In genomic region chr5:55625603-55625875, GRCh38 we compare ENCODE assay signal across 16 cellular contexts.
A peak's percentile ranks its signal among the peaks of the same experiment; 100 is the strongest.
DNase-seq lines count a peak whose midpoint lies in the region; ATAC-seq and TF ChIP-seq lines count a peak whose summit lies in the region.
"Had no signal": no experiment of that assay in that cellular context is flagged by ENCODE, and none has a peak within 500 bp of the region (broad histone marks: within the 10 kb centered on the region; RNA-seq: fewer than 3 reads in every experiment).

No MANE protein-coding gene starts in this region.

- H3K18ac ChIP-seq in mesenchymal stem cell (ENCODE audit: low read depth in 1 of 2, low read length in 2 of 2) = peak overlapping the region; percentile 25 to 72

- no peak overlapping the region for H2BK5ac ChIP-seq in mesenchymal stem cell (ENCODE audit: low read depth, low read length, poor library complexity, severe bottlenecking)

- no peak overlapping the region for H2BK15ac ChIP-seq in mesenchymal stem cell (ENCODE audit: low read depth, poor library complexity, severe bottlenecking)

- H2AK5ac ChIP-seq in mesenchymal stem cell (ENCODE audit: low read length, severe bottlenecking) = no peak overlapping the region

- peak overlapping the region; percentile 4 for H3K4me3 ChIP-seq in HUES48 (ENCODE audit: low read depth, low read length)
- no peak overlapping the region for H3K4me3 ChIP-seq in colonic mucosa
- peak overlapping the region in 1 of 2 experiments; percentile 34 for H3K4me3 ChIP-seq in mesenchymal stem cell (ENCODE audit: insufficient read depth in 1 of 2, low read depth in 1 of 2, low read length in 2 of 2)
- no peak overlapping the region for H3K4me3 ChIP-seq in stomach
- H3K4me3 ChIP-seq: dorsolateral prefrontal cortex, left lung had no signal

- H3K14ac ChIP-seq in mesenchymal stem cell (ENCODE audit: low read length in 2 of 2) = no peak overlapping the region

- intact Hi-C loops in colonic mucosa (cut with DNase I) (no loop called here), stomach (cut with DNase I; ENCODE audit: low total_unique reads) (no loop called here)

- no peak for ATAC-seq in GM18861 (IDR thresholded peaks at IDR 0.05; ENCODE audit: unreplicated experiment)
- no peak for ATAC-seq in stimulated activated naive B cell treated with anti-CD40 and anti-IgM and Interleukin-4, amounts not matched to agents 10 μg/mL and 1 μg/mL and 100 μg/mL, for 72 hours (replicated peaks)
- ATAC-seq: left lung, natural killer cell had no signal

- H3K36me3 Mint-ChIP-seq in stimulated activated naive B cell treated with anti-CD40 and anti-IgM and Interleukin-4, amounts not matched to agents 10 μg/mL and 1 μg/mL and 100 μg/mL, for 72 hours = peaks cover 4 to 13% of the 10 kb centered on the region in 2 donors
- H3K36me3 Mint-ChIP-seq: natural killer cell had no signal

- peak overlapping the region; percentile 87 for H4K8ac ChIP-seq in mesenchymal stem cell (ENCODE audit: low read length)

- H3K79me1 ChIP-seq in mesenchymal stem cell (replicated peaks; ENCODE audit: low read length, poor library complexity, severe bottlenecking) = no peaks in the 10 kb centered on the region

- H3K9me3 ChIP-seq in HUES48 (ENCODE audit: control insufficient read depth, insufficient read depth, low read length) (no peaks in the 10 kb centered on the region), colonic mucosa (no peaks in the 10 kb centered on the region), mesenchymal stem cell (ENCODE audit: control insufficient read depth, low read length) (no peaks in the 10 kb centered on the region), stomach (no peaks in the 10 kb centered on the region)
- H3K9me3 ChIP-seq: BE2C, heart left ventricle, left lung had no signal

- no peaks in the 10 kb centered on the region for H3K9me3 Mint-ChIP-seq in stimulated activated naive B cell treated with anti-CD40 and anti-IgM and Interleukin-4, amounts not matched to agents 10 μg/mL and 1 μg/mL and 100 μg/mL, for 72 hours
- H3K9me3 Mint-ChIP-seq: activated naive CD4-positive, alpha-beta T cell treated with anti-CD3 and anti-CD28 coated beads for 36 hours; natural killer cell had no signal

- H3K23ac ChIP-seq in mesenchymal stem cell (ENCODE audit: low read length in 2 of 2) = no peak overlapping the region

- TF ChIP-seq EP300 in stomach (IDR thresholded peaks at IDR 0.05) = no peak

- TF ChIP-seq CTCF in colonic mucosa (IDR thresholded peaks at IDR 0.05) (no peak), stomach (IDR thresholded peaks at IDR 0.05) (no peak)

- H3K27me3 Mint-ChIP-seq in stimulated activated naive B cell treated with anti-CD40 and anti-IgM and Interleukin-4, amounts not matched to agents 10 μg/mL and 1 μg/mL and 100 μg/mL, for 72 hours = no peaks in the 10 kb centered on the region

- no peak for TF ChIP-seq POLR2A in stomach (IDR thresholded peaks at IDR 0.05)

- H2BK12ac ChIP-seq in mesenchymal stem cell (ENCODE audit: low read length in 2 of 2) = peak overlapping the region in 1 of 2 experiments; percentile 11

- H3K4me1 ChIP-seq in HUES48 (ENCODE audit: control insufficient read depth, insufficient read depth, low read length) = peaks cover 49% of the 10 kb centered on the region
- no peaks in the 10 kb centered on the region for H3K4me1 ChIP-seq in colonic mucosa
- no peaks in the 10 kb centered on the region for H3K4me1 ChIP-seq in mesenchymal stem cell (ENCODE audit: control insufficient read depth, insufficient read depth, low read depth, low read length)
- peaks cover 4 to 44% (median 27%) of the 10 kb centered on the region in 4 donors for H3K4me1 ChIP-seq in stomach

- H3K27ac ChIP-seq in HUES48 (ENCODE audit: low read depth, low read length) (peak overlapping the region; percentile 93), colonic mucosa (peak overlapping the region; percentile 24), mesenchymal stem cell (ENCODE audit: low read length, poor library complexity, severe bottlenecking) (no peak overlapping the region), stomach (peak overlapping the region in 3 of 5 donors; percentile 43 to 75 (median 71))
- H3K27ac ChIP-seq: dorsolateral prefrontal cortex, left lung had no signal

- no peaks in the 10 kb centered on the region for H3K4me1 Mint-ChIP-seq in stimulated activated naive B cell treated with anti-CD40 and anti-IgM and Interleukin-4, amounts not matched to agents 10 μg/mL and 1 μg/mL and 100 μg/mL, for 72 hours
- H3K4me1 Mint-ChIP-seq: natural killer cell had no signal

- peak overlapping the region; percentile 94 for H2BK120ac ChIP-seq in mesenchymal stem cell (ENCODE audit: low read depth, low read length)

- peak overlapping the region; percentile 22 for H3K9ac ChIP-seq in HUES48 (ENCODE audit: low read depth, low read length)
- no peak overlapping the region for H3K9ac ChIP-seq in colonic mucosa (ENCODE audit: low read depth in 2 of 2, low read length in 2 of 2)
- H3K9ac ChIP-seq in mesenchymal stem cell (ENCODE audit: low read length) = no peak overlapping the region

- H2AFZ ChIP-seq in mesenchymal stem cell (ENCODE audit: low read depth, low read length) = no peak overlapping the region

- H3K4ac ChIP-seq in mesenchymal stem cell (ENCODE audit: low read depth in 1 of 2, low read length in 2 of 2) = peak overlapping the region; percentile 32 to 82

- DNase-seq in colonic mucosa = no peak
- no peak for DNase-seq in mesenchymal stem cell
- no peak for DNase-seq in stomach
- DNase-seq in DMS79 treated with DMSO at 0.1 percent for 48 hours (lab: John Stamatoyannopoulos, UW) = no peak
- DNase-seq in stimulated activated naive B cell treated with anti-CD40 and anti-IgM and Interleukin-4, amounts not matched to agents 10 μg/mL and 1 μg/mL and 100 μg/mL, for 72 hours = no peak
- DNase-seq: activated naive CD4-positive, alpha-beta T cell treated with anti-CD3 and anti-CD28 coated beads for 36 hours; BE2C; dorsolateral prefrontal cortex; heart left ventricle; left lung; natural killer cell; NCI-H2081 treated with DMSO at 0.1 percent for 48 hours; NCI-H510A treated with DMSO at 0.1 percent for 48 hours; SIG-M5 had no signal

- WGBS in mesenchymal stem cell = 88% methylated on average over 3 of the region's 4 CpGs
- WGBS in stomach, 5 donors = 78 to 87% (median 83%) methylated on average over 4 of the region's 4 CpGs

- peak overlapping the region; percentile 3 for H4K91ac ChIP-seq in mesenchymal stem cell (ENCODE audit: low read length)

- H3K36me3 ChIP-seq in HUES48 (ENCODE audit: control insufficient read depth, insufficient read depth, low read length) = no peaks in the 10 kb centered on the region
- H3K36me3 ChIP-seq in colonic mucosa = no peaks in the 10 kb centered on the region
- peaks cover 0 to 3% of the 10 kb centered on the region in 2 experiments for H3K36me3 ChIP-seq in mesenchymal stem cell (ENCODE audit: control insufficient read depth in 1 of 2, insufficient read depth in 2 of 2, low read depth in 1 of 2, low read length in 2 of 2)
- H3K36me3 ChIP-seq in stomach = no peaks in the 10 kb centered on the region
- H3K36me3 ChIP-seq: BE2C, heart left ventricle, left lung had no signal

- H3K4me2 ChIP-seq in mesenchymal stem cell (ENCODE audit: low read length, poor library complexity, severe bottlenecking) = no peak overlapping the region

- no peaks in the 10 kb centered on the region for H3K27me3 ChIP-seq in HUES48 (ENCODE audit: control insufficient read depth, insufficient read depth, low read length)
- no peaks in the 10 kb centered on the region for H3K27me3 ChIP-seq in colonic mucosa
- no peaks in the 10 kb centered on the region for H3K27me3 ChIP-seq in mesenchymal stem cell (ENCODE audit: control insufficient read depth in 1 of 2, insufficient read depth in 1 of 2, low read length in 2 of 2)
- no peaks in the 10 kb centered on the region for H3K27me3 ChIP-seq in stomach
- H3K27me3 ChIP-seq: BE2C, dorsolateral prefrontal cortex, heart left ventricle, left lung had no signal

- H3K4me3 Mint-ChIP-seq in stimulated activated naive B cell treated with anti-CD40 and anti-IgM and Interleukin-4, amounts not matched to agents 10 μg/mL and 1 μg/mL and 100 μg/mL, for 72 hours = no peak overlapping the region
- H3K4me3 Mint-ChIP-seq: activated naive CD4-positive, alpha-beta T cell treated with anti-CD3 and anti-CD28 coated beads for 36 hours; natural killer cell had no signal

- no peak overlapping the region for H3K27ac Mint-ChIP-seq in stimulated activated naive B cell treated with anti-CD40 and anti-IgM and Interleukin-4, amounts not matched to agents 10 μg/mL and 1 μg/mL and 100 μg/mL, for 72 hours
- H3K27ac Mint-ChIP-seq: activated naive CD4-positive, alpha-beta T cell treated with anti-CD3 and anti-CD28 coated beads for 36 hours; natural killer cell had no signal
